9 cellular contexts compared by ENCODE assay signal in the genomic region with DNA sequence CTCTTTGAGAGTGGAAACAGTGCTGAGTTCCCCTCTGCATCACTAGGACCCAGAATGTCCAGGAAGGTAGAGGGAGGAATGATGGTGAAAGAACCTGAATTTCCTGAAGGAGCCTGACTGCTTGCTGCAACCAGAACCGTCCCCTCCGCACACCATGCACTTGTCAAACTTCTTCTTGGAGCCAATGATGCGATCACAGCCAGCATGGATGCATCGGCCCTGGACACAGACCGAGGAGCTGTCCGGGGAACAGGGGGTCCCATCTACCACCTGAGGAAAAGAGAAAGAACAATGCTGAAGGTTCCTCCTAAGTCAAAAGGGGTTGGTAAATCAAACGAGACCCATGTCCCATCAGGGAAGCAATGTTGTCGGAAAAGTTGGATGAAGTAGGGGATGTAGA. TPM values are rescaled to one million over a fixed set of nuclear protein-coding genes. Genes with fewer than 3 reads are reported as not detected.
A peak's percentile ranks its signal among the peaks of the same experiment; 100 is the strongest.
DNase-seq lines count a peak whose midpoint lies in the region; ATAC-seq and TF ChIP-seq lines count a peak whose summit lies in the region.
"Had no signal": no experiment of that assay in that cellular context is flagged by ENCODE, and none has a peak within 500 bp of the region (broad histone marks: within the 10 kb centered on the region; RNA-seq: fewer than 3 reads in every experiment).

No MANE protein-coding gene starts in this region.

- CTCF ChIA-PET in activated naive CD4-positive, alpha-beta T cell treated with anti-CD3 and anti-CD28 coated beads for 36 hours (lab: Charles Lee): interaction anchor here (0.6 to 4.4 kb wide), 23 partner anchors 10 to 191 kb away, joined by 3 to 69 read pairs (median 5); a partner anchor contains a TSS

- no peak for ATAC-seq in stimulated activated effector memory CD8-positive, alpha-beta T cell treated with anti-CD3 and anti-CD28 coated beads, Interleukin-12 subunit alpha, Interleukin-12 subunit beta, amount 100 ng/mL, for 72 hours
- ATAC-seq in HG02938 (IDR thresholded peaks at IDR 0.05; ENCODE audit: unreplicated experiment): no peak

- intact Hi-C loops in activated CD4-positive, alpha-beta T cell treated with anti-CD3 and anti-CD28 coated beads, Interleukin-2, amount 10 ng/mL, durations not matched to agents 24 days and 14 days (cut with micrococcal nuclease): loop anchor here (1.0 kb wide), 1 partner anchor 190 kb away; no protein-coding TSS in a partner anchor
- intact Hi-C loops in activated naive CD4-positive, alpha-beta T cell treated with anti-CD3 and anti-CD28 coated beads for 36 hours (cut with micrococcal nuclease): loop anchor here (1.0 kb wide), 4 partner anchors 33 to 190 kb away; no protein-coding TSS in a partner anchor

- no peak overlapping the region for H3K4me3 Mint-ChIP-seq in activated CD4-positive, alpha-beta T cell treated with anti-CD3 and anti-CD28 coated beads, Interleukin-2, amount 10 ng/mL, durations not matched to agents 24 days and 14 days
- H3K4me3 Mint-ChIP-seq in chondrocyte (ENCODE audit: unreplicated experiment): no peak overlapping the region
- no peak overlapping the region for H3K4me3 Mint-ChIP-seq in stimulated activated effector memory CD8-positive, alpha-beta T cell treated with anti-CD3 and anti-CD28 coated beads, Interleukin-12 subunit alpha, Interleukin-12 subunit beta, amount 100 ng/mL, for 72 hours
- no peak overlapping the region for H3K4me3 Mint-ChIP-seq in activated naive CD4-positive, alpha-beta T cell treated with anti-CD3 and anti-CD28 coated beads for 36 hours
- H3K4me3 Mint-ChIP-seq: activated CD4-positive, alpha-beta memory T cell treated with anti-CD3 and anti-CD28 coated beads, Interleukin-2, amount 10 ng/mL, durations not matched to agents 7 days and 5 days; activated T-cell treated with anti-CD3 and anti-CD28 coated beads, Interleukin-2, amount 50 U/mL, for 24 hours had no signal

- peaks cover 36% of the 10 kb centered on the region for H3K4me1 Mint-ChIP-seq in activated CD4-positive, alpha-beta T cell treated with anti-CD3 and anti-CD28 coated beads, Interleukin-2, amount 10 ng/mL, durations not matched to agents 24 days and 14 days
- peaks cover 8% of the 10 kb centered on the region for H3K4me1 Mint-ChIP-seq in chondrocyte (ENCODE audit: low read depth)
- peaks cover 52% of the 10 kb centered on the region for H3K4me1 Mint-ChIP-seq in stimulated activated effector memory CD8-positive, alpha-beta T cell treated with anti-CD3 and anti-CD28 coated beads, Interleukin-12 subunit alpha, Interleukin-12 subunit beta, amount 100 ng/mL, for 72 hours
- peaks cover 40% of the 10 kb centered on the region for H3K4me1 Mint-ChIP-seq in activated naive CD4-positive, alpha-beta T cell treated with anti-CD3 and anti-CD28 coated beads for 36 hours (ENCODE audit: low read depth)

- TF ChIP-seq CTCF in chondrocyte (IDR thresholded peaks at IDR 0.05): no peak

- DNase-seq in activated CD4-positive, alpha-beta T cell treated with anti-CD3 and anti-CD28 coated beads, Interleukin-2, amount 10 ng/mL, durations not matched to agents 24 days and 14 days: no peak
- no peak for DNase-seq in activated CD4-positive, alpha-beta T cell treated with anti-CD3 and anti-CD28 coated beads for 48 hours
- peak; percentile 56 for DNase-seq in chondrocyte (ENCODE audit: low spot score)
- DNase-seq in stimulated activated effector memory CD8-positive, alpha-beta T cell treated with anti-CD3 and anti-CD28 coated beads, Interleukin-12 subunit alpha, Interleukin-12 subunit beta, amount 100 ng/mL, for 72 hours (ENCODE audit: low spot score in 2 of 2): no peak
- DNase-seq in activated naive CD4-positive, alpha-beta T cell treated with anti-CD3 and anti-CD28 coated beads for 36 hours: no peak

- no peaks in the 10 kb centered on the region for H3K27me3 Mint-ChIP-seq in activated CD4-positive, alpha-beta T cell treated with anti-CD3 and anti-CD28 coated beads, Interleukin-2, amount 10 ng/mL, durations not matched to agents 24 days and 14 days
- no peaks in the 10 kb centered on the region for H3K27me3 Mint-ChIP-seq in chondrocyte (ENCODE audit: low read depth)
- no peaks in the 10 kb centered on the region for H3K27me3 Mint-ChIP-seq in activated naive CD4-positive, alpha-beta T cell treated with anti-CD3 and anti-CD28 coated beads for 36 hours (ENCODE audit: low read depth)
- H3K27me3 Mint-ChIP-seq: activated CD4-positive, alpha-beta memory T cell treated with anti-CD3 and anti-CD28 coated beads, Interleukin-2, amount 10 ng/mL, durations not matched to agents 7 days and 5 days; activated T-cell treated with anti-CD3 and anti-CD28 coated beads, Interleukin-2, amount 50 U/mL, for 24 hours; stimulated activated naive CD8-positive, alpha-beta T cell treated with anti-CD3 and anti-CD28 coated beads, Interleukin-15, amount 100 ng/mL, for 72 hours had no signal

- peak overlapping the region; percentile 32 for H3K27ac Mint-ChIP-seq in activated CD4-positive, alpha-beta T cell treated with anti-CD3 and anti-CD28 coated beads, Interleukin-2, amount 10 ng/mL, durations not matched to agents 24 days and 14 days
- H3K27ac Mint-ChIP-seq in chondrocyte (ENCODE audit: unreplicated experiment): no peak overlapping the region
- peak overlapping the region; percentile 89 for H3K27ac Mint-ChIP-seq in stimulated activated effector memory CD8-positive, alpha-beta T cell treated with anti-CD3 and anti-CD28 coated beads, Interleukin-12 subunit alpha, Interleukin-12 subunit beta, amount 100 ng/mL, for 72 hours
- no peak overlapping the region for H3K27ac Mint-ChIP-seq in activated naive CD4-positive, alpha-beta T cell treated with anti-CD3 and anti-CD28 coated beads for 36 hours

- no peaks in the 10 kb centered on the region for H3K36me3 Mint-ChIP-seq in activated CD4-positive, alpha-beta T cell treated with anti-CD3 and anti-CD28 coated beads, Interleukin-2, amount 10 ng/mL, durations not matched to agents 24 days and 14 days (ENCODE audit: low read depth)
- no peaks in the 10 kb centered on the region for H3K36me3 Mint-ChIP-seq in chondrocyte (ENCODE audit: low read depth)
- H3K36me3 Mint-ChIP-seq in stimulated activated effector memory CD8-positive, alpha-beta T cell treated with anti-CD3 and anti-CD28 coated beads, Interleukin-12 subunit alpha, Interleukin-12 subunit beta, amount 100 ng/mL, for 72 hours: no peaks in the 10 kb centered on the region
- no peaks in the 10 kb centered on the region for H3K36me3 Mint-ChIP-seq in activated naive CD4-positive, alpha-beta T cell treated with anti-CD3 and anti-CD28 coated beads for 36 hours (ENCODE audit: low read depth)

- no peaks in the 10 kb centered on the region for H3K9me3 Mint-ChIP-seq in activated CD4-positive, alpha-beta T cell treated with anti-CD3 and anti-CD28 coated beads, Interleukin-2, amount 10 ng/mL, durations not matched to agents 24 days and 14 days
- H3K9me3 Mint-ChIP-seq in chondrocyte (ENCODE audit: low read depth): no peaks in the 10 kb centered on the region
- no peaks in the 10 kb centered on the region for H3K9me3 Mint-ChIP-seq in stimulated activated effector memory CD8-positive, alpha-beta T cell treated with anti-CD3 and anti-CD28 coated beads, Interleukin-12 subunit alpha, Interleukin-12 subunit beta, amount 100 ng/mL, for 72 hours
- no peaks in the 10 kb centered on the region for H3K9me3 Mint-ChIP-seq in activated naive CD4-positive, alpha-beta T cell treated with anti-CD3 and anti-CD28 coated beads for 36 hours
- H3K9me3 Mint-ChIP-seq: activated CD4-positive, alpha-beta memory T cell treated with anti-CD3 and anti-CD28 coated beads, Interleukin-2, amount 10 ng/mL, durations not matched to agents 7 days and 5 days; activated T-cell treated with anti-CD3 and anti-CD28 coated beads, Interleukin-2, amount 50 U/mL, for 24 hours had no signal

RNA-seq across cellular contexts. Expression of a gene that starts 6.9 kb away (rescaled TPM):
- total RNA-seq in activated CD4-positive, alpha-beta T cell treated with anti-CD3 and anti-CD28 coated beads, Interleukin-2, amount 10 ng/mL, durations not matched to agents 24 days and 14 days: 0.33 and 0.66 TPM in 2 replicates
- 1.5 to 2.8 TPM (median 2.2 TPM) in 3 replicates for total RNA-seq in chondrocyte
- total RNA-seq in activated naive CD4-positive, alpha-beta T cell treated with anti-CD3 and anti-CD28 coated beads for 36 hours: 10 to 100 TPM in 1 of 2 experiments, 1 to 10 TPM in 1; 6.5 to 10.6 TPM

RNA-seq across cellular contexts. Expression of a gene that starts 10.2 kb away (rescaled TPM):
- total RNA-seq in activated CD4-positive, alpha-beta T cell treated with anti-CD3 and anti-CD28 coated beads, Interleukin-2, amount 10 ng/mL, durations not matched to agents 24 days and 14 days: 88.4 and 89.6 TPM in 2 replicates
- total RNA-seq in chondrocyte: 50.6 to 59.2 TPM (median 55.2 TPM) in 3 replicates
- 100 to 1,000 TPM; 126 to 130 TPM for total RNA-seq in activated naive CD4-positive, alpha-beta T cell treated with anti-CD3 and anti-CD28 coated beads for 36 hours

RNA-seq across cellular contexts. Expression of a gene that starts 14.7 kb away (rescaled TPM):
- total RNA-seq in activated CD4-positive, alpha-beta T cell treated with anti-CD3 and anti-CD28 coated beads, Interleukin-2, amount 10 ng/mL, durations not matched to agents 24 days and 14 days: 65.1 and 69.9 TPM in 2 replicates
- 22.4 to 23.7 TPM (median 23.0 TPM) in 3 replicates for total RNA-seq in chondrocyte
- 10 to 100 TPM; 45.7 to 49.0 TPM for total RNA-seq in activated naive CD4-positive, alpha-beta T cell treated with anti-CD3 and anti-CD28 coated beads for 36 hours

RNA-seq across cellular contexts. Expression of a gene that starts 23.1 kb away (rescaled TPM):
- total RNA-seq in activated CD4-positive, alpha-beta T cell treated with anti-CD3 and anti-CD28 coated beads, Interleukin-2, amount 10 ng/mL, durations not matched to agents 24 days and 14 days: 0.63 TPM in 1 of 2 replicates, not detected in the other
- not detected in 3 replicates for total RNA-seq in chondrocyte
- total RNA-seq in activated naive CD4-positive, alpha-beta T cell treated with anti-CD3 and anti-CD28 coated beads for 36 hours: 1 to 10 TPM in 1 of 2 experiments, under 1 TPM in 1; 0.74 to 1.6 TPM

RNA-seq across cellular contexts. Expression of a gene that starts 25.7 kb away (rescaled TPM):
- total RNA-seq in activated CD4-positive, alpha-beta T cell treated with anti-CD3 and anti-CD28 coated beads, Interleukin-2, amount 10 ng/mL, durations not matched to agents 24 days and 14 days: 28.6 and 31.1 TPM in 2 replicates
- 21.6 to 38.8 TPM (median 25.6 TPM) in 3 replicates for total RNA-seq in chondrocyte
- 10 to 100 TPM; 24.9 to 26.0 TPM for total RNA-seq in activated naive CD4-positive, alpha-beta T cell treated with anti-CD3 and anti-CD28 coated beads for 36 hours

Comparison
In these comparisons a context has a peak if more than half of its experiments do, and no peak if none do; other contexts are left out.
1. H3K27ac Mint-ChIP-seq: peak in activated CD4-positive, alpha-beta T cell treated with anti-CD3 and anti-CD28 coated beads, Interleukin-2, amount 10 ng/mL, durations not matched to agents 24 days and 14 days (single experiment) and stimulated activated effector memory CD8-positive, alpha-beta T cell treated with anti-CD3 and anti-CD28 coated beads, Interleukin-12 subunit alpha, Interleukin-12 subunit beta, amount 100 ng/mL, for 72 hours (single experiment); none in chondrocyte (single experiment) and activated naive CD4-positive, alpha-beta T cell treated with anti-CD3 and anti-CD28 coated beads for 36 hours (single experiment).